ENCODE assay signal across 22 cellular contexts in genomic region chr11:73340164-73340563, GRCh38. TPM values are rescaled to one million over a fixed set of nuclear protein-coding genes. Genes with fewer than 3 reads are reported as not detected.
"Had no signal": no experiment of that assay in that cellular context is flagged by ENCODE, and none has a peak within 500 bp of the region (broad histone marks: within the 10 kb centered on the region; RNA-seq: fewer than 3 reads in every experiment).

No MANE protein-coding gene starts in this region.

- H3K27ac Mint-ChIP-seq: activated CD8-positive, alpha-beta memory T cell treated with anti-CD3 and anti-CD28 coated beads, Interleukin-2, amount 10 ng/mL, durations not matched to agents 7 days and 5 days; activated naive CD4-positive, alpha-beta T cell treated with anti-CD3 and anti-CD28 coated beads, Interleukin-2, amount 50 U/mL, for 24 hours; activated T-cell treated with anti-CD3 and anti-CD28 coated beads, Interleukin-2, amount 50 U/mL, for 24 hours; dendritic cell treated with granulocyte-macrophage colony-stimulating factor and Interleukin-4, amounts not matched to agents 40 ng/mL and 50 ng/mL, for 4 days; natural killer cell; T-helper 17 cell had no signal

- H3K4me1 Mint-ChIP-seq: activated naive CD4-positive, alpha-beta T cell treated with anti-CD3 and anti-CD28 coated beads, Interleukin-2, amount 50 U/mL, for 24 hours; natural killer cell; T-helper 17 cell had no signal

- H3K9me3 Mint-ChIP-seq: activated naive CD4-positive, alpha-beta T cell treated with anti-CD3 and anti-CD28 coated beads, Interleukin-2, amount 50 U/mL, for 24 hours; activated T-cell treated with anti-CD3 and anti-CD28 coated beads, Interleukin-2, amount 50 U/mL, for 24 hours; dendritic cell treated with granulocyte-macrophage colony-stimulating factor and Interleukin-4, amounts not matched to agents 40 ng/mL and 50 ng/mL, for 4 days; natural killer cell had no signal

- ATAC-seq: activated CD8-positive, alpha-beta memory T cell treated with anti-CD3 and anti-CD28 coated beads, Interleukin-2, amount 10 ng/mL, durations not matched to agents 7 days and 5 days; body of pancreas; left cardiac atrium; lower lobe of right lung; natural killer cell; stimulated activated naive CD8-positive, alpha-beta T cell treated with anti-CD3 and anti-CD28 coated beads, Interleukin-15, Interleukin-2, amounts not matched to agents 100 U/mL and 50 U/mL, for 24 hours; T-helper 17 cell had no signal

- DNase-seq: activated CD4-positive, alpha-beta T cell treated with anti-CD3 and anti-CD28 coated beads, Interleukin-2, amount 50 U/mL, for 48 hours; activated CD4-positive, CD25-positive, alpha-beta regulatory T cell; activated CD8-positive, alpha-beta memory T cell treated with anti-CD3 and anti-CD28 coated beads, Interleukin-2, amount 10 ng/mL, durations not matched to agents 7 days and 5 days; activated effector memory CD4-positive, alpha-beta T cell treated with Interleukin-2 at 50 U/mL for 16 hours; activated T-cell treated with anti-CD3 and anti-CD28 coated beads, Interleukin-2, amount 50 U/mL, for 24 hours; body of pancreas; erythroblast; hippocampal formation; left cardiac atrium; lower lobe of right lung; natural killer cell; nucleus accumbens; stimulated activated CD4-positive, alpha-beta T cell treated with anti-CD3 and anti-CD28 coated beads, Interleukin-12 subunit alpha, Interleukin-12 subunit beta, amount 100 ng/mL, for 4 hours; stimulated activated CD4-positive, alpha-beta T cell treated with anti-CD3 and anti-CD28 coated beads, Interleukin-2, amount 100 ng/mL, for 48 hours; stimulated activated naive CD8-positive, alpha-beta T cell treated with anti-CD3 and anti-CD28 coated beads, Interleukin-15, Interleukin-2, amounts not matched to agents 100 U/mL and 50 U/mL, for 24 hours; T-helper 17 cell; upper lobe of left lung had no signal

- H3K9me3 ChIP-seq: body of pancreas, lower lobe of right lung, prostate gland, suprapubic skin, upper lobe of left lung had no signal

- H3K27ac ChIP-seq: body of pancreas, lower lobe of right lung, suprapubic skin, upper lobe of left lung had no signal

- FAIRE-seq: TTC549 had no signal

- H3K4me3 Mint-ChIP-seq: activated CD8-positive, alpha-beta memory T cell treated with anti-CD3 and anti-CD28 coated beads, Interleukin-2, amount 10 ng/mL, durations not matched to agents 7 days and 5 days; activated naive CD4-positive, alpha-beta T cell treated with anti-CD3 and anti-CD28 coated beads, Interleukin-2, amount 50 U/mL, for 24 hours; activated T-cell treated with anti-CD3 and anti-CD28 coated beads, Interleukin-2, amount 50 U/mL, for 24 hours; dendritic cell treated with granulocyte-macrophage colony-stimulating factor and Interleukin-4, amounts not matched to agents 40 ng/mL and 50 ng/mL, for 4 days; natural killer cell; T-helper 17 cell had no signal

- H3K27me3 ChIP-seq: body of pancreas, upper lobe of left lung had no signal

- H3K36me3 Mint-ChIP-seq: activated CD8-positive, alpha-beta memory T cell treated with anti-CD3 and anti-CD28 coated beads, Interleukin-2, amount 10 ng/mL, durations not matched to agents 7 days and 5 days; activated naive CD4-positive, alpha-beta T cell treated with anti-CD3 and anti-CD28 coated beads, Interleukin-2, amount 50 U/mL, for 24 hours; natural killer cell had no signal

- H3K27me3 Mint-ChIP-seq: activated CD8-positive, alpha-beta memory T cell treated with anti-CD3 and anti-CD28 coated beads, Interleukin-2, amount 10 ng/mL, durations not matched to agents 7 days and 5 days; activated naive CD4-positive, alpha-beta T cell treated with anti-CD3 and anti-CD28 coated beads, Interleukin-2, amount 50 U/mL, for 24 hours had no signal

- H3K4me3 ChIP-seq: body of pancreas, lower lobe of right lung, prostate gland, suprapubic skin, upper lobe of left lung had no signal

- H3K36me3 ChIP-seq: lower lobe of right lung, prostate gland, suprapubic skin, upper lobe of left lung had no signal

RNA-seq across cellular contexts. Expression of gene ARHGEF17, which starts 32.1 kb away (rescaled TPM):
- total RNA-seq: activated CD8-positive, alpha-beta memory T cell treated with anti-CD3 and anti-CD28 coated beads, Interleukin-2, amount 10 ng/mL, durations not matched to agents 7 days and 5 days had no signal
